Comparison of ENCODE assay signal across 1 cellular context in genomic region chr4:118352843-118353373, GRCh38.
TF ChIP-seq lines count a peak whose summit lies in the region.

PRSS12 (minus strand) TSS chr4:118353003; CDS start chr4:118352720, 283 bp downstream.

TF ChIP-seq in HepG2, 621 proteins besides CTCF, POLR2A, EP300 and RAD21 (continued from another document):
- TF ChIP-seq ZNF362 (CRISPR knock-in tag; IDR thresholded peaks at IDR 0.05; ENCODE audit: borderline replicate concordance) (no peak), ZNF777 (CRISPR knock-in tag; IDR thresholded peaks at IDR 0.05) (peak; percentile 86), IKZF4 (CRISPR knock-in tag; IDR thresholded peaks at IDR 0.05; ENCODE audit: borderline replicate concordance, low read depth, not compliant biosample characterization) (peak; percentile 54), ZNF784 (CRISPR knock-in tag; IDR thresholded peaks at IDR 0.05; ENCODE audit: borderline replicate concordance) (0 out of 2 replicates have a peak, but pooled peaks have one; percentile 54), ZNF687 (CRISPR knock-in tag; IDR thresholded peaks at IDR 0.05) (peak; percentile 62), EHMT2 (IDR thresholded peaks at IDR 0.05; ENCODE audit: borderline replicate concordance, low read depth, low read length) (no peak), ZNF331 (CRISPR knock-in tag; IDR thresholded peaks at IDR 0.05) (0 out of 2 replicates have a peak, but pooled peaks have one; percentile 12), ISL2 (CRISPR knock-in tag; IDR thresholded peaks at IDR 0.05) (no peak), TEAD2 (CRISPR knock-in tag; IDR thresholded peaks at IDR 0.05) (no peak), FOXC1 (CRISPR knock-in tag; IDR thresholded peaks at IDR 0.05; ENCODE audit: borderline replicate concordance) (0 out of 2 replicates have a peak, but pooled peaks have one; percentile 33), ZNF431 (CRISPR knock-in tag; IDR thresholded peaks at IDR 0.05; ENCODE audit: borderline replicate concordance, low read depth) (no peak), ZNF724P (CRISPR knock-in tag; IDR thresholded peaks at IDR 0.05; ENCODE audit: borderline replicate concordance) (0 out of 2 replicates have a peak, but pooled peaks have one; percentile 53), HNRNPK (IDR thresholded peaks at IDR 0.05; ENCODE audit: low read depth, low read length, poor library complexity, severe bottlenecking) (no peak), BHLHE40 (IDR thresholded peaks at IDR 0.05; ENCODE audit: low read length) (peak; percentile 66), ZSCAN25 (CRISPR knock-in tag; IDR thresholded peaks at IDR 0.05) (no peak), NR2C2 (CRISPR knock-in tag; IDR thresholded peaks at IDR 0.05; ENCODE audit: borderline replicate concordance) (no peak), ZNF382 (CRISPR knock-in tag; IDR thresholded peaks at IDR 0.05; ENCODE audit: borderline replicate concordance) (no peak), TEAD3 (CRISPR knock-in tag; optimal IDR thresholded peaks at IDR 0.05; ENCODE audit: borderline replicate concordance) (peak; percentile 17), RFX1 (IDR thresholded peaks at IDR 0.05) (no peak), MAFG (CRISPR knock-in tag; IDR thresholded peaks at IDR 0.05) (no peak), REST (IDR thresholded peaks at IDR 0.05; ENCODE audit: borderline replicate concordance in 1 of 2, low read depth in 1 of 2, low read length in 2 of 2) (no peak), XRCC5 (optimal IDR thresholded peaks at IDR 0.05; ENCODE audit: low read length) (peak; percentile 39), TBP (CRISPR knock-in tag; IDR thresholded peaks at IDR 0.05) (no peak), SAP130 (CRISPR knock-in tag; IDR thresholded peaks at IDR 0.05; ENCODE audit: low read depth) (0 out of 2 replicates have a peak, but pooled peaks have one; percentile 13), LCORL (IDR thresholded peaks at IDR 0.05) (no peak), LCORL (CRISPR knock-in tag; IDR thresholded peaks at IDR 0.05) (no peak), ZSCAN30 (CRISPR knock-in tag; IDR thresholded peaks at IDR 0.05) (no peak), ZZZ3 (CRISPR knock-in tag; IDR thresholded peaks at IDR 0.05; ENCODE audit: borderline replicate concordance) (no peak), ETV5 (CRISPR knock-in tag; IDR thresholded peaks at IDR 0.05; ENCODE audit: borderline replicate concordance) (peak; percentile 32; the same call in 1 of the 2 replicates), ZNF75D (CRISPR knock-in tag; IDR thresholded peaks at IDR 0.05; ENCODE audit: borderline replicate concordance) (no peak), ZBTB20 (CRISPR knock-in tag; IDR thresholded peaks at IDR 0.05; ENCODE audit: borderline replicate concordance, low read depth) (no peak)
